In genomic region chr17:28334666-28335200, GRCh38 we compare ENCODE assay signal across 1 cellular context.
TF ChIP-seq lines count a peak whose summit lies in the region.

No MANE protein-coding gene starts in this region.

TF ChIP-seq in GM12878, 131 proteins besides CTCF, POLR2A, EP300 and RAD21:
- no peak for TF ChIP-seq HDAC2 (IDR thresholded peaks at IDR 0.05)
- no peak for TF ChIP-seq TCF12 (IDR thresholded peaks at IDR 0.05; ENCODE audit: low read depth, low read length)
- no peak for TF ChIP-seq CBFB (IDR thresholded peaks at IDR 0.05; ENCODE audit: low read depth)
- TF ChIP-seq ZBTB40 (IDR thresholded peaks at IDR 0.05; ENCODE audit: borderline replicate concordance), result no peak
- TF ChIP-seq ZNF24 (IDR thresholded peaks at IDR 0.05), result no peak
- TF ChIP-seq CUX1 (IDR thresholded peaks at IDR 0.05; ENCODE audit: insufficient replicate concordance, low read depth, low read length), result no peak
- no peak for TF ChIP-seq SPI1 (IDR thresholded peaks at IDR 0.05; ENCODE audit: borderline replicate concordance, insufficient read depth, low read depth, low read length)
- no peak for TF ChIP-seq FOS (IDR thresholded peaks at IDR 0.05; ENCODE audit: borderline replicate concordance, extremely low read depth, insufficient read length)
- TF ChIP-seq NKRF (conservative IDR thresholded peaks at IDR 0.05), result no peak
- TF ChIP-seq ATF7 (IDR thresholded peaks at IDR 0.05; ENCODE audit: low read depth), result no peak
- TF ChIP-seq PAX8 (IDR thresholded peaks at IDR 0.05), result no peak
- TF ChIP-seq ZNF217 (IDR thresholded peaks at IDR 0.05), result no peak
- TF ChIP-seq WRNIP1 (IDR thresholded peaks at IDR 0.05; ENCODE audit: borderline replicate concordance, low read depth, low read length), result no peak
- no peak for TF ChIP-seq ETV6 (conservative IDR thresholded peaks at IDR 0.05 in 1 of 2, IDR thresholded peaks at IDR 0.05 in 1 of 2; ENCODE audit: borderline replicate concordance in 1 of 2, low read depth in 1 of 2)
- no peak for TF ChIP-seq SMAD1 (IDR thresholded peaks at IDR 0.05; ENCODE audit: low read depth, partially characterized antibody)
- no peak for TF ChIP-seq STAT1 (conservative IDR thresholded peaks at IDR 0.05)
- no peak for TF ChIP-seq SIN3A (IDR thresholded peaks at IDR 0.05; ENCODE audit: low read depth, low read length)
